In genomic region chr17:11170901-11171300, GRCh38 we compare ENCODE assay signal across 6 cellular contexts.
"Had no signal": no experiment of that assay in that cellular context is flagged by ENCODE, and none has a peak within 500 bp of the region (broad histone marks: within the 10 kb centered on the region; RNA-seq: fewer than 3 reads in every experiment).

No MANE protein-coding gene starts in this region.

- H3K4me3 ChIP-seq: GM23338, HAP-1, K562 had no signal

- H3K9me3 ChIP-seq: HAP-1 had no signal

- H2AFZ ChIP-seq: GM23338 had no signal

- H3K4me2 ChIP-seq: GM23338 had no signal

- H3K4me1 ChIP-seq: HAP-1 had no signal

- DNase-seq: H7, HFFc6, IMR-90 had no signal

- H3K36me3 ChIP-seq: HAP-1 had no signal
